ENCODE assay signal across 1 cellular context in the genomic region with DNA sequence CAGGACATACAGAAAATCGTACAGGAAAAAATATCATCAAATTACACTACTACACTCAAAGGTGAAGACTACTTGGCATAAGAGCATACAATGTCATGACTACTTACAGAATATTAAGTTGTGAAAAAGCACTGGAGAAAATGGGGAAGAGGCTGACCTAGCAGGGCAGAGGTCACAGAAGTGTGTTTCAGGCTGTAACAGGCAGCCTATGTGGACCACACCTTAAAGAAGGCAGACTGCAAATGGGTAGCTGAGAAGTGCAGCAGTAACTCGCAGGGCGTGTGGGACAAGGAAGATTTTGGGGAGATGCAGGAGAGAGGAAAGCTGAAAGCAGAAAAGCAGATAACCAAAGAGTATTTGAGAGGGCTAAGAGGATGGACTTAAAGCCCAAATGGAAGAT.
TF ChIP-seq lines count a peak whose summit lies in the region.

No MANE protein-coding gene starts in this region.

TF ChIP-seq in GM23338, 12 proteins besides CTCF, POLR2A, EP300 and RAD21 (continued from another document):
- TF ChIP-seq ZNF462 (CRISPR knock-in tag; IDR thresholded peaks at IDR 0.05) (no peak), NANOG (IDR thresholded peaks at IDR 0.05; ENCODE audit: borderline replicate concordance) (no peak), ZNF114 (CRISPR knock-in tag; IDR thresholded peaks at IDR 0.05) (no peak), ZNF331 (CRISPR knock-in tag; IDR thresholded peaks at IDR 0.05; ENCODE audit: low read depth) (no peak), EZH2 (IDR thresholded peaks at IDR 0.05; ENCODE audit: low read depth, unreplicated experiment) (no peak)
- TF ChIP-seq, protein P1, sequence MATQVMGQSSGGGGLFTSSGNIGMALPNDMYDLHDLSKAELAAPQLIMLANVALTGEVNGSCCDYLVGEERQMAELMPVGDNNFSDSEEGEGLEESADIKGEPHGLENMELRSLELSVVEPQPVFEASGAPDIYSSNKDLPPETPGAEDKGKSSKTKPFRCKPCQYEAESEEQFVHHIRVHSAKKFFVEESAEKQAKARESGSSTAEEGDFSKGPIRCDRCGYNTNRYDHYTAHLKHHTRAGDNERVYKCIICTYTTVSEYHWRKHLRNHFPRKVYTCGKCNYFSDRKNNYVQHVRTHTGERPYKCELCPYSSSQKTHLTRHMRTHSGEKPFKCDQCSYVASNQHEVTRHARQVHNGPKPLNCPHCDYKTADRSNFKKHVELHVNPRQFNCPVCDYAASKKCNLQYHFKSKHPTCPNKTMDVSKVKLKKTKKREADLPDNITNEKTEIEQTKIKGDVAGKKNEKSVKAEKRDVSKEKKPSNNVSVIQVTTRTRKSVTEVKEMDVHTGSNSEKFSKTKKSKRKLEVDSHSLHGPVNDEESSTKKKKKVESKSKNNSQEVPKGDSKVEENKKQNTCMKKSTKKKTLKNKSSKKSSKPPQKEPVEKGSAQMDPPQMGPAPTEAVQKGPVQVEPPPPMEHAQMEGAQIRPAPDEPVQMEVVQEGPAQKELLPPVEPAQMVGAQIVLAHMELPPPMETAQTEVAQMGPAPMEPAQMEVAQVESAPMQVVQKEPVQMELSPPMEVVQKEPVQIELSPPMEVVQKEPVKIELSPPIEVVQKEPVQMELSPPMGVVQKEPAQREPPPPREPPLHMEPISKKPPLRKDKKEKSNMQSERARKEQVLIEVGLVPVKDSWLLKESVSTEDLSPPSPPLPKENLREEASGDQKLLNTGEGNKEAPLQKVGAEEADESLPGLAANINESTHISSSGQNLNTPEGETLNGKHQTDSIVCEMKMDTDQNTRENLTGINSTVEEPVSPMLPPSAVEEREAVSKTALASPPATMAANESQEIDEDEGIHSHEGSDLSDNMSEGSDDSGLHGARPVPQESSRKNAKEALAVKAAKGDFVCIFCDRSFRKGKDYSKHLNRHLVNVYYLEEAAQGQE (IDR thresholded peaks at IDR 0.05; ENCODE audit: unreplicated experiment) = no peak
